In genomic region chr2:16713011-16713423, GRCh38 we compare ENCODE assay signal across 12 cellular contexts. TPM values are rescaled to one million over a fixed set of nuclear protein-coding genes. Genes with fewer than 3 reads are reported as not detected.
DNase-seq lines count a peak whose midpoint lies in the region; ATAC-seq and TF ChIP-seq lines count a peak whose summit lies in the region.
"Had no signal": no experiment of that assay in that cellular context is flagged by ENCODE, and none has a peak within 500 bp of the region (broad histone marks: within the 10 kb centered on the region; RNA-seq: fewer than 3 reads in every experiment).

No MANE protein-coding gene starts in this region.

- no peak overlapping the region for H3K27ac ChIP-seq in OCI-LY3 (ENCODE audit: low read length)
- no peak overlapping the region for H3K27ac ChIP-seq in endodermal cell (ENCODE audit: low read depth, low read length)
- no peak overlapping the region for H3K27ac ChIP-seq in stomach
- H3K27ac ChIP-seq: C4-2B had no signal

- H3K9me3 ChIP-seq in OCI-LY3 (ENCODE audit: insufficient read depth, low read length) (no peaks in the 10 kb centered on the region), endodermal cell (ENCODE audit: control insufficient read depth, low read length) (no peaks in the 10 kb centered on the region), stomach (no peaks in the 10 kb centered on the region)

- 0 out of 2 replicates have a peak overlapping the region, but pooled peaks have one; percentile 32 for H2AFZ ChIP-seq in OCI-LY3 (ENCODE audit: low read depth, low read length)

- no peak overlapping the region for H3K9ac ChIP-seq in OCI-LY3 (ENCODE audit: low read length)
- H3K9ac ChIP-seq in endodermal cell (ENCODE audit: extremely low read depth, low read length, poor library complexity, severe bottlenecking): no peak overlapping the region

- no peak overlapping the region for H3K4me3 Mint-ChIP-seq in endodermal cell
- H3K4me3 Mint-ChIP-seq in stimulated activated naive CD8-positive, alpha-beta T cell treated with anti-CD3 and anti-CD28 coated beads, Interleukin-15, amount 100 ng/mL, for 72 hours: no peak overlapping the region

- H3K4me1 ChIP-seq in OCI-LY3 (ENCODE audit: low read length): peaks cover 18% of the 10 kb centered on the region
- H3K4me1 ChIP-seq in endodermal cell (ENCODE audit: control insufficient read depth, insufficient read depth, low read length): peaks cover 6% of the 10 kb centered on the region
- H3K4me1 ChIP-seq in stomach: peaks cover 0 to 8% (median 2%) of the 10 kb centered on the region in 4 donors

- no peak for TF ChIP-seq EP300 in stomach (IDR thresholded peaks at IDR 0.05)

- TF ChIP-seq CTCF in OCI-LY3 (IDR thresholded peaks at IDR 0.05; ENCODE audit: low read depth, low read length): no peak
- no peak for TF ChIP-seq CTCF in endodermal cell (conservative IDR thresholded peaks at IDR 0.05)
- TF ChIP-seq CTCF in stomach (IDR thresholded peaks at IDR 0.05): no peak

- 72 to 91% methylated on average over 4 to 5 of the region's 5 CpGs for WGBS in endodermal cell (ENCODE audit: insufficient coverage in 1 of 2, insufficient read length in 1 of 2), 2 experiments
- 69 to 82% (median 74%) methylated on average over 5 of the region's 5 CpGs for WGBS in stomach, 5 donors

- DNase-seq in COLO668 (lab: John Stamatoyannopoulos, UW; ENCODE audit: unreplicated experiment) (peak; percentile 17), dermis blood vessel endothelial cell (no peak), endodermal cell (no peak), stomach (no peak)
- DNase-seq in stimulated activated naive CD8-positive, alpha-beta T cell treated with anti-CD3 and anti-CD28 coated beads, Interleukin-15, amount 100 ng/mL, for 72 hours: no peak
- DNase-seq: KBM-7, Right ventricle myocardium superior had no signal

- peaks cover 10% of the 10 kb centered on the region for H3K4me1 Mint-ChIP-seq in endodermal cell
- no peaks in the 10 kb centered on the region for H3K4me1 Mint-ChIP-seq in stimulated activated naive CD8-positive, alpha-beta T cell treated with anti-CD3 and anti-CD28 coated beads, Interleukin-15, amount 100 ng/mL, for 72 hours

- H4K20me1 ChIP-seq in OCI-LY3 (ENCODE audit: insufficient read depth, low read length): no peaks in the 10 kb centered on the region

- H3K27ac Mint-ChIP-seq in endodermal cell: no peak overlapping the region
- H3K27ac Mint-ChIP-seq in stimulated activated naive CD8-positive, alpha-beta T cell treated with anti-CD3 and anti-CD28 coated beads, Interleukin-15, amount 100 ng/mL, for 72 hours: no peak overlapping the region

- H3K79me2 ChIP-seq in OCI-LY3 (ENCODE audit: low read length): no peaks in the 10 kb centered on the region

- H3K27me3 Mint-ChIP-seq in endodermal cell (ENCODE audit: insufficient read depth): no peaks in the 10 kb centered on the region
- peaks cover 20% of the 10 kb centered on the region for H3K27me3 Mint-ChIP-seq in stimulated activated naive CD8-positive, alpha-beta T cell treated with anti-CD3 and anti-CD28 coated beads, Interleukin-15, amount 100 ng/mL, for 72 hours

- H3K4me3 ChIP-seq in OCI-LY3 (ENCODE audit: low read length): no peak overlapping the region
- H3K4me3 ChIP-seq in endodermal cell (ENCODE audit: low read length): no peak overlapping the region
- H3K4me3 ChIP-seq in stomach: no peak overlapping the region
- H3K4me3 ChIP-seq: smooth muscle cell had no signal

- H3K27me3 ChIP-seq in OCI-LY3 (ENCODE audit: low read depth, low read length): 0 out of 2 replicates have a peak, but pooled peaks cover 4% of the 10 kb centered on the region
- no peaks in the 10 kb centered on the region for H3K27me3 ChIP-seq in endodermal cell (ENCODE audit: control insufficient read depth, insufficient read depth, low read length, poor library complexity, severe bottlenecking)
- no peaks in the 10 kb centered on the region for H3K27me3 ChIP-seq in stomach

- intact Hi-C loops in stomach (cut with DNase I; ENCODE audit: low total_unique reads): no loop called here

- H3K36me3 ChIP-seq in OCI-LY3 (replicated peaks; ENCODE audit: low read depth, low read length) (no peaks in the 10 kb centered on the region), endodermal cell (ENCODE audit: control insufficient read depth, insufficient read depth, low read length) (no peaks in the 10 kb centered on the region), stomach (no peaks in the 10 kb centered on the region)

- no peaks in the 10 kb centered on the region for H3K9me3 Mint-ChIP-seq in endodermal cell
- H3K9me3 Mint-ChIP-seq in stimulated activated naive CD8-positive, alpha-beta T cell treated with anti-CD3 and anti-CD28 coated beads, Interleukin-15, amount 100 ng/mL, for 72 hours: no peaks in the 10 kb centered on the region

- H3K36me3 Mint-ChIP-seq in endodermal cell (ENCODE audit: low read depth): no peaks in the 10 kb centered on the region

- H3K4me2 ChIP-seq in OCI-LY3 (ENCODE audit: low read length): peak overlapping the region; percentile 44
- H3K4me2 ChIP-seq: smooth muscle cell had no signal

- ATAC-seq in GM19395 (IDR thresholded peaks at IDR 0.05; ENCODE audit: unreplicated experiment) (peak; percentile 78), HG02981 (IDR thresholded peaks at IDR 0.05; ENCODE audit: unreplicated experiment) (peak; percentile 67)
- ATAC-seq in stimulated activated naive CD8-positive, alpha-beta T cell treated with anti-CD3 and anti-CD28 coated beads, Interleukin-15, amount 100 ng/mL, for 72 hours: no peak

- TF ChIP-seq POLR2A in stomach (IDR thresholded peaks at IDR 0.05): no peak

RNA-seq across cellular contexts. Expression of gene CYRIA, which starts 47.4 kb away (rescaled TPM):
- total RNA-seq in dermis blood vessel endothelial cell (33.7 and 40.5 TPM in 2 replicates), endodermal cell (1 to 10 TPM in 1 of 2 donors, under 1 TPM in 1; 0.86 to 1.4 TPM), stomach (10 to 100 TPM in 2 of 5 donors, 1 to 10 TPM in 2, under 1 TPM in 1; under 0.01 to 12.7 (median 3.3) TPM)
- 11.2 TPM for polyA plus RNA-seq in endodermal cell (2013, experiment 1 of 2)
- polyA plus RNA-seq in endodermal cell (2013, experiment 2 of 2): 10.0 TPM
- 1 to 10 TPM; 1.9 to 4.4 (median 3.2) TPM for polyA plus RNA-seq in stomach
